1 cellular context compared by ENCODE assay signal in genomic region chr1:47313915-47314664, GRCh38.
TF ChIP-seq lines count a peak whose summit lies in the region.

Gene STIL (minus strand): TSS chr1:47314147. CDS start chr1:47310319, 3,828 bp downstream.

TF ChIP-seq in K562, 482 proteins besides CTCF, POLR2A, EP300 and RAD21 (continued from another document and continues in another):
- TF ChIP-seq, protein P1, sequence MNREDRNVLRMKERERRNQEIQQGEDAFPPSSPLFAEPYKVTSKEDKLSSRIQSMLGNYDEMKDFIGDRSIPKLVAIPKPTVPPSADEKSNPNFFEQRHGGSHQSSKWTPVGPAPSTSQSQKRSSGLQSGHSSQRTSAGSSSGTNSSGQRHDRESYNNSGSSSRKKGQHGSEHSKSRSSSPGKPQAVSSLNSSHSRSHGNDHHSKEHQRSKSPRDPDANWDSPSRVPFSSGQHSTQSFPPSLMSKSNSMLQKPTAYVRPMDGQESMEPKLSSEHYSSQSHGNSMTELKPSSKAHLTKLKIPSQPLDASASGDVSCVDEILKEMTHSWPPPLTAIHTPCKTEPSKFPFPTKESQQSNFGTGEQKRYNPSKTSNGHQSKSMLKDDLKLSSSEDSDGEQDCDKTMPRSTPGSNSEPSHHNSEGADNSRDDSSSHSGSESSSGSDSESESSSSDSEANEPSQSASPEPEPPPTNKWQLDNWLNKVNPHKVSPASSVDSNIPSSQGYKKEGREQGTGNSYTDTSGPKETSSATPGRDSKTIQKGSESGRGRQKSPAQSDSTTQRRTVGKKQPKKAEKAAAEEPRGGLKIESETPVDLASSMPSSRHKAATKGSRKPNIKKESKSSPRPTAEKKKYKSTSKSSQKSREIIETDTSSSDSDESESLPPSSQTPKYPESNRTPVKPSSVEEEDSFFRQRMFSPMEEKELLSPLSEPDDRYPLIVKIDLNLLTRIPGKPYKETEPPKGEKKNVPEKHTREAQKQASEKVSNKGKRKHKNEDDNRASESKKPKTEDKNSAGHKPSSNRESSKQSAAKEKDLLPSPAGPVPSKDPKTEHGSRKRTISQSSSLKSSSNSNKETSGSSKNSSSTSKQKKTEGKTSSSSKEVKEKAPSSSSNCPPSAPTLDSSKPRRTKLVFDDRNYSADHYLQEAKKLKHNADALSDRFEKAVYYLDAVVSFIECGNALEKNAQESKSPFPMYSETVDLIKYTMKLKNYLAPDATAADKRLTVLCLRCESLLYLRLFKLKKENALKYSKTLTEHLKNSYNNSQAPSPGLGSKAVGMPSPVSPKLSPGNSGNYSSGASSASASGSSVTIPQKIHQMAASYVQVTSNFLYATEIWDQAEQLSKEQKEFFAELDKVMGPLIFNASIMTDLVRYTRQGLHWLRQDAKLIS (CRISPR knock-in tag; IDR thresholded peaks at IDR 0.05), result peak; percentile 53; the same call in 1 of the 2 replicates
- TF ChIP-seq ZFP36 (IDR thresholded peaks at IDR 0.05; ENCODE audit: low read depth, low read length, partially characterized antibody) (no peak), REST (CRISPR knock-in tag; IDR thresholded peaks at IDR 0.05; ENCODE audit: low read depth) (no peak), PCBP1 (IDR thresholded peaks at IDR 0.05; ENCODE audit: low read depth, low read length, poor library complexity, severe bottlenecking) (peak; percentile 51), SRSF1 (IDR thresholded peaks at IDR 0.05; ENCODE audit: low read depth, low read length) (no peak), SMARCB1 (IDR thresholded peaks at IDR 0.05; ENCODE audit: insufficient read length, low read depth) (no peak), TSHZ1 (CRISPR knock-in tag; IDR thresholded peaks at IDR 0.05) (no peak), PRDM10 (IDR thresholded peaks at IDR 0.05; ENCODE audit: partially characterized antibody) (peak; percentile 54), ZNF134 (CRISPR knock-in tag; conservative IDR thresholded peaks at IDR 0.05) (no peak), BRD9 (IDR thresholded peaks at IDR 0.05; ENCODE audit: low read depth, partially characterized antibody) (no peak), ZNF445 (CRISPR knock-in tag; IDR thresholded peaks at IDR 0.05; ENCODE audit: low read depth) (no peak), USF2 (CRISPR knock-in tag; IDR thresholded peaks at IDR 0.05) (no peak), ZNF143 (CRISPR knock-in tag; IDR thresholded peaks at IDR 0.05) (no peak), TRIM24 (IDR thresholded peaks at IDR 0.05) (no peak; a peak in 1 of 4 replicates), HNRNPL (IDR thresholded peaks at IDR 0.05; ENCODE audit: low read depth, low read length) (no peak), WHSC1 (IDR thresholded peaks at IDR 0.05; ENCODE audit: low read length) (no peak), HDGF (IDR thresholded peaks at IDR 0.05) (no peak), ZFP91 (CRISPR knock-in tag; IDR thresholded peaks at IDR 0.05) (no peak), KDM1A (IDR thresholded peaks at IDR 0.05) (no peak), GTF2E2 (tag; IDR thresholded peaks at IDR 0.05) (peak; percentile 96), NRF1 (conservative IDR thresholded peaks at IDR 0.05 in 1 of 2, IDR thresholded peaks at IDR 0.05 in 1 of 2) (peak; percentile 91 to 93)
- TF ChIP-seq, protein P2, sequence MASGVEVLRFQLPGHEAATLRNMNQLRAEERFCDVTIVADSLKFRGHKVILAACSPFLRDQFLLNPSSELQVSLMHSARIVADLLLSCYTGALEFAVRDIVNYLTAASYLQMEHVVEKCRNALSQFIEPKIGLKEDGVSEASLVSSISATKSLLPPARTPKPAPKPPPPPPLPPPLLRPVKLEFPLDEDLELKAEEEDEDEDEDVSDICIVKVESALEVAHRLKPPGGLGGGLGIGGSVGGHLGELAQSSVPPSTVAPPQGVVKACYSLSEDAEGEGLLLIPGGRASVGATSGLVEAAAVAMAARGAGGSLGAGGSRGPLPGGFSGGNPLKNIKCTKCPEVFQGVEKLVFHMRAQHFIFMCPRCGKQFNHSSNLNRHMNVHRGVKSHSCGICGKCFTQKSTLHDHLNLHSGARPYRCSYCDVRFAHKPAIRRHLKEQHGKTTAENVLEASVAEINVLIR (CRISPR knock-in tag; IDR thresholded peaks at IDR 0.05), result peak; percentile 82
- TF ChIP-seq, protein P3, sequence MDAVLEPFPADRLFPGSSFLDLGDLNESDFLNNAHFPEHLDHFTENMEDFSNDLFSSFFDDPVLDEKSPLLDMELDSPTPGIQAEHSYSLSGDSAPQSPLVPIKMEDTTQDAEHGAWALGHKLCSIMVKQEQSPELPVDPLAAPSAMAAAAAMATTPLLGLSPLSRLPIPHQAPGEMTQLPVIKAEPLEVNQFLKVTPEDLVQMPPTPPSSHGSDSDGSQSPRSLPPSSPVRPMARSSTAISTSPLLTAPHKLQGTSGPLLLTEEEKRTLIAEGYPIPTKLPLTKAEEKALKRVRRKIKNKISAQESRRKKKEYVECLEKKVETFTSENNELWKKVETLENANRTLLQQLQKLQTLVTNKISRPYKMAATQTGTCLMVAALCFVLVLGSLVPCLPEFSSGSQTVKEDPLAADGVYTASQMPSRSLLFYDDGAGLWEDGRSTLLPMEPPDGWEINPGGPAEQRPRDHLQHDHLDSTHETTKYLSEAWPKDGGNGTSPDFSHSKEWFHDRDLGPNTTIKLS (IDR thresholded peaks at IDR 0.05; ENCODE audit: borderline replicate concordance, low read depth), result peak; percentile 66; the same call in 1 of the 2 replicates
- TF ChIP-seq, protein P4, sequence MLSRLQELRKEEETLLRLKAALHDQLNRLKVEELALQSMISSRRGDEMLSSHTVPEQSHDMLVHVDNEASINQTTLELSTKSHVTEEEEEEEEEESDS (CRISPR knock-in tag; IDR thresholded peaks at IDR 0.05), result no peak
- TF ChIP-seq, protein P5, sequence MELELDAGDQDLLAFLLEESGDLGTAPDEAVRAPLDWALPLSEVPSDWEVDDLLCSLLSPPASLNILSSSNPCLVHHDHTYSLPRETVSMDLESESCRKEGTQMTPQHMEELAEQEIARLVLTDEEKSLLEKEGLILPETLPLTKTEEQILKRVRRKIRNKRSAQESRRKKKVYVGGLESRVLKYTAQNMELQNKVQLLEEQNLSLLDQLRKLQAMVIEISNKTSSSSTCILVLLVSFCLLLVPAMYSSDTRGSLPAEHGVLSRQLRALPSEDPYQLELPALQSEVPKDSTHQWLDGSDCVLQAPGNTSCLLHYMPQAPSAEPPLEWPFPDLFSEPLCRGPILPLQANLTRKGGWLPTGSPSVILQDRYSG (tag; conservative IDR thresholded peaks at IDR 0.05; ENCODE audit: low read depth), result no peak
- TF ChIP-seq, protein P6, sequence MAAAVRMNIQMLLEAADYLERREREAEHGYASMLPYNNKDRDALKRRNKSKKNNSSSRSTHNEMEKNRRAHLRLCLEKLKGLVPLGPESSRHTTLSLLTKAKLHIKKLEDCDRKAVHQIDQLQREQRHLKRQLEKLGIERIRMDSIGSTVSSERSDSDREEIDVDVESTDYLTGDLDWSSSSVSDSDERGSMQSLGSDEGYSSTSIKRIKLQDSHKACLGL (CRISPR knock-in tag; IDR thresholded peaks at IDR 0.05; ENCODE audit: borderline replicate concordance, poor library complexity, severe bottlenecking), result no peak
- TF ChIP-seq, protein P7, sequence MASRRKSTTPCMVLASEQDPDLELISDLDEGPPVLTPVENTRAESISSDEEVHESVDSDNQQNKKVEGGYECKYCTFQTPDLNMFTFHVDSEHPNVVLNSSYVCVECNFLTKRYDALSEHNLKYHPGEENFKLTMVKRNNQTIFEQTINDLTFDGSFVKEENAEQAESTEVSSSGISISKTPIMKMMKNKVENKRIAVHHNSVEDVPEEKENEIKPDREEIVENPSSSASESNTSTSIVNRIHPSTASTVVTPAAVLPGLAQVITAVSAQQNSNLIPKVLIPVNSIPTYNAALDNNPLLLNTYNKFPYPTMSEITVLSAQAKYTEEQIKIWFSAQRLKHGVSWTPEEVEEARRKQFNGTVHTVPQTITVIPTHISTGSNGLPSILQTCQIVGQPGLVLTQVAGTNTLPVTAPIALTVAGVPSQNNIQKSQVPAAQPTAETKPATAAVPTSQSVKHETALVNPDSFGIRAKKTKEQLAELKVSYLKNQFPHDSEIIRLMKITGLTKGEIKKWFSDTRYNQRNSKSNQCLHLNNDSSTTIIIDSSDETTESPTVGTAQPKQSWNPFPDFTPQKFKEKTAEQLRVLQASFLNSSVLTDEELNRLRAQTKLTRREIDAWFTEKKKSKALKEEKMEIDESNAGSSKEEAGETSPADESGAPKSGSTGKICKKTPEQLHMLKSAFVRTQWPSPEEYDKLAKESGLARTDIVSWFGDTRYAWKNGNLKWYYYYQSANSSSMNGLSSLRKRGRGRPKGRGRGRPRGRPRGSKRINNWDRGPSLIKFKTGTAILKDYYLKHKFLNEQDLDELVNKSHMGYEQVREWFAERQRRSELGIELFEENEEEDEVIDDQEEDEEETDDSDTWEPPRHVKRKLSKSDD (conservative IDR thresholded peaks at IDR 0.05; ENCODE audit: low read length), result no peak
